1 cellular context compared by ENCODE assay signal in genomic region chr6:122803056-122803695, GRCh38.
TF ChIP-seq lines count a peak whose summit lies in the region.

No MANE protein-coding gene starts in this region.

TF ChIP-seq in SK-N-SH treated with all-trans-retinoic acid at 6 μM for 48 hours, 23 proteins besides CTCF, POLR2A, EP300 and RAD21 (continued from another document):
- TF ChIP-seq GLIS3 (CRISPR knock-in tag; IDR thresholded peaks at IDR 0.05) (no peak), TOX (CRISPR knock-in tag; IDR thresholded peaks at IDR 0.05; ENCODE audit: borderline replicate concordance) (no peak), ZNF8 (CRISPR knock-in tag; IDR thresholded peaks at IDR 0.05) (no peak), TSHZ2 (CRISPR knock-in tag; IDR thresholded peaks at IDR 0.05) (no peak), CSDC2 (CRISPR knock-in tag; IDR thresholded peaks at IDR 0.05) (no peak), ZFP3 (CRISPR knock-in tag; IDR thresholded peaks at IDR 0.05) (no peak), OSR1 (CRISPR knock-in tag; IDR thresholded peaks at IDR 0.05) (no peak), PATZ1 (CRISPR knock-in tag; IDR thresholded peaks at IDR 0.05; ENCODE audit: borderline replicate concordance) (no peak), CSRNP3 (CRISPR knock-in tag; IDR thresholded peaks at IDR 0.05) (no peak), PPARA (CRISPR knock-in tag; IDR thresholded peaks at IDR 0.05; ENCODE audit: borderline replicate concordance) (no peak), ZNF70 (CRISPR knock-in tag; IDR thresholded peaks at IDR 0.05) (no peak), TCF4 (CRISPR knock-in tag; IDR thresholded peaks at IDR 0.05; ENCODE audit: borderline replicate concordance) (no peak), SNAI2 (CRISPR knock-in tag; IDR thresholded peaks at IDR 0.05) (no peak), ISL1 (CRISPR knock-in tag; IDR thresholded peaks at IDR 0.05) (no peak)
